Comparison of ENCODE assay signal across 13 cellular contexts in genomic region chr10:46558411-46559185, GRCh38. TPM values are rescaled to one million over a fixed set of nuclear protein-coding genes. Genes with fewer than 3 reads are reported as not detected.
DNase-seq lines count a peak whose midpoint lies in the region; ATAC-seq, FAIRE-seq and TF ChIP-seq lines count a peak whose summit lies in the region.
"Had no signal": no experiment of that assay in that cellular context is flagged by ENCODE, and none has a peak within 500 bp of the region (broad histone marks: within the 10 kb centered on the region; RNA-seq: fewer than 3 reads in every experiment).

No MANE protein-coding gene starts in this region.

- H3K4me3 ChIP-seq in kidney (ENCODE audit: low read length in 2 of 2): no peak overlapping the region
- H3K4me3 ChIP-seq in sigmoid colon: no peak overlapping the region
- H3K4me3 ChIP-seq: PC-9 had no signal

- no peak for ATAC-seq in activated CD8-positive, alpha-beta T cell treated with anti-CD3 and anti-CD28 coated beads, Interleukin-2, amount 10 ng/mL, durations not matched to agents 7 days and 5 days
- ATAC-seq in activated CD8-positive, alpha-beta T cell treated with anti-CD3 and anti-CD28 coated beads for 36 hours: no peak
- ATAC-seq in GM18873 (IDR thresholded peaks at IDR 0.05; ENCODE audit: low FRiP score, unreplicated experiment): no peak

- H3K9me3 ChIP-seq in kidney (ENCODE audit: control insufficient read depth in 1 of 2, low read length in 2 of 2) (no peaks in the 10 kb centered on the region), sigmoid colon (no peaks in the 10 kb centered on the region)

- TF ChIP-seq CTCF in activated CD8-positive, alpha-beta T cell treated with anti-CD3 and anti-CD28 coated beads for 36 hours (IDR thresholded peaks at IDR 0.05): no peak
- no peak for TF ChIP-seq CTCF in kidney (IDR thresholded peaks at IDR 0.05; ENCODE audit: borderline replicate concordance, extremely low read depth, insufficient read depth)
- TF ChIP-seq CTCF in sigmoid colon (IDR thresholded peaks at IDR 0.05): no peak

- TF ChIP-seq POLR2A in sigmoid colon (IDR thresholded peaks at IDR 0.05): no peak

- no peak overlapping the region for H3K9ac ChIP-seq in kidney (ENCODE audit: low read length in 2 of 2)

- no peaks in the 10 kb centered on the region for H3K36me3 Mint-ChIP-seq in activated CD8-positive, alpha-beta T cell treated with anti-CD3 and anti-CD28 coated beads, Interleukin-2, amount 10 ng/mL, durations not matched to agents 7 days and 5 days (ENCODE audit: low read depth)
- H3K36me3 Mint-ChIP-seq in activated CD8-positive, alpha-beta T cell treated with anti-CD3 and anti-CD28 coated beads for 36 hours (ENCODE audit: low read depth): no peaks in the 10 kb centered on the region
- H3K36me3 Mint-ChIP-seq in activated T-helper 1 cell treated with anti-CD3 and anti-CD28 coated beads, Interleukin-12 subunit alpha, Interleukin-12 subunit beta, Interleukin-2, Interleukin-4 antibody, amounts not matched to agents 30 ng/mL and 10 ng/mL and 1 ng/mL, durations not matched to agents 14 hours and 24 hours and 36 hours (ENCODE audit: low read depth): no peaks in the 10 kb centered on the region

- H3K27me3 ChIP-seq in sigmoid colon: peaks cover 22 to 54% (median 31%) of the 10 kb centered on the region in 3 donors

- peaks cover 0 to 2% of the 10 kb centered on the region in 2 donors for H3K4me1 ChIP-seq in kidney (ENCODE audit: control insufficient read depth in 1 of 2, insufficient read depth in 1 of 2, low read depth in 1 of 2, low read length in 2 of 2)
- H3K4me1 ChIP-seq in sigmoid colon: peaks cover 0 to 13% (median 12%) of the 10 kb centered on the region in 4 donors

- CTCF ChIA-PET in activated CD8-positive, alpha-beta T cell treated with anti-CD3 and anti-CD28 coated beads, Interleukin-2, amount 10 ng/mL, durations not matched to agents 7 days and 5 days (lab: Charles Lee): no interaction called here
- CTCF ChIA-PET in activated CD8-positive, alpha-beta T cell treated with anti-CD3 and anti-CD28 coated beads for 36 hours (lab: Charles Lee): interaction anchor here (0.8 to 1.0 kb wide), 2 partner anchors 10 to 329 kb away, joined by 3 read pairs; no protein-coding TSS in a partner anchor

- TF ChIP-seq EP300 in sigmoid colon (IDR thresholded peaks at IDR 0.05): no peak

- intact Hi-C loops in activated CD8-positive, alpha-beta T cell treated with anti-CD3 and anti-CD28 coated beads for 36 hours (cut with micrococcal nuclease): no loop called here
- intact Hi-C loops in kidney (cut with DNase I) (no loop called here), sigmoid colon (cut with DNase I) (no loop called here)
- intact Hi-C loops in activated T-helper 1 cell treated with anti-CD3 and anti-CD28 coated beads, Interleukin-12 subunit alpha, Interleukin-12 subunit beta, Interleukin-2, Interleukin-4 antibody, amounts not matched to agents 30 ng/mL and 10 ng/mL and 1 ng/mL, durations not matched to agents 14 hours and 24 hours and 36 hours (cut with micrococcal nuclease): no loop called here

- POLR2A ChIA-PET in activated CD8-positive, alpha-beta T cell treated with anti-CD3 and anti-CD28 coated beads, Interleukin-2, amount 10 ng/mL, durations not matched to agents 7 days and 5 days (lab: Charles Lee): no interaction called here
- POLR2A ChIA-PET in activated CD8-positive, alpha-beta T cell treated with anti-CD3 and anti-CD28 coated beads for 36 hours (lab: Charles Lee): interaction anchor here (0.6 kb wide), 1 partner anchor 1302 kb away, joined by 3 read pairs; no protein-coding TSS in a partner anchor

- WGBS in sigmoid colon, 2 donors: 59 to 79% methylated on average over 9 of the region's 9 CpGs

- no peaks in the 10 kb centered on the region for H3K9me3 Mint-ChIP-seq in activated CD8-positive, alpha-beta T cell treated with anti-CD3 and anti-CD28 coated beads, Interleukin-2, amount 10 ng/mL, durations not matched to agents 7 days and 5 days (ENCODE audit: insufficient read depth)
- H3K9me3 Mint-ChIP-seq in activated CD8-positive, alpha-beta T cell treated with anti-CD3 and anti-CD28 coated beads for 36 hours: no peaks in the 10 kb centered on the region
- H3K9me3 Mint-ChIP-seq in activated T-helper 1 cell treated with anti-CD3 and anti-CD28 coated beads, Interleukin-12 subunit alpha, Interleukin-12 subunit beta, Interleukin-2, Interleukin-4 antibody, amounts not matched to agents 30 ng/mL and 10 ng/mL and 1 ng/mL, durations not matched to agents 14 hours and 24 hours and 36 hours: no peaks in the 10 kb centered on the region
- H3K9me3 Mint-ChIP-seq: T-helper 1 cell treated with Interleukin-12 subunit alpha and Interleukin-12 subunit beta and Interleukin-4 antibody, amounts not matched to agents 30 μg/mL and 1 μg/mL, for 36 hours had no signal

- DNase-seq in activated CD8-positive, alpha-beta T cell treated with anti-CD3 and anti-CD28 coated beads, Interleukin-2, amount 10 ng/mL, durations not matched to agents 7 days and 5 days: peak; percentile 16
- no peak for DNase-seq in activated CD8-positive, alpha-beta T cell treated with anti-CD3 and anti-CD28 coated beads for 36 hours
- peak; percentile 64 for DNase-seq in NCI-H510A treated with DMSO at 0.1 percent for 48 hours (lab: John Stamatoyannopoulos, UW)
- peak; percentile 64 for DNase-seq in kidney
- peak; percentile 62 for DNase-seq in sigmoid colon
- DNase-seq in hypothalamus (lab: John Stamatoyannopoulos, UW): no peak
- no peak for DNase-seq in activated T-helper 1 cell treated with anti-CD3 and anti-CD28 coated beads, Interleukin-12 subunit alpha, Interleukin-12 subunit beta, Interleukin-2, Interleukin-4 antibody, amounts not matched to agents 30 ng/mL and 10 ng/mL and 1 ng/mL, durations not matched to agents 14 hours and 24 hours and 36 hours (ENCODE audit: low spot score)
- DNase-seq: NCI-H1436 treated with DMSO at 0.1 percent for 48 hours had no signal

- no peak for FAIRE-seq in kidney (lab: Jason Lieb, UNC)
- FAIRE-seq: keratinocyte had no signal

- peaks cover 3% of the 10 kb centered on the region for H3K4me1 Mint-ChIP-seq in activated CD8-positive, alpha-beta T cell treated with anti-CD3 and anti-CD28 coated beads, Interleukin-2, amount 10 ng/mL, durations not matched to agents 7 days and 5 days (ENCODE audit: low read depth)
- peaks cover 4% of the 10 kb centered on the region for H3K4me1 Mint-ChIP-seq in activated CD8-positive, alpha-beta T cell treated with anti-CD3 and anti-CD28 coated beads for 36 hours (ENCODE audit: low read depth)
- no peaks in the 10 kb centered on the region for H3K4me1 Mint-ChIP-seq in activated T-helper 1 cell treated with anti-CD3 and anti-CD28 coated beads, Interleukin-12 subunit alpha, Interleukin-12 subunit beta, Interleukin-2, Interleukin-4 antibody, amounts not matched to agents 30 ng/mL and 10 ng/mL and 1 ng/mL, durations not matched to agents 14 hours and 24 hours and 36 hours (ENCODE audit: low read depth)

- H3K27ac Mint-ChIP-seq in activated CD8-positive, alpha-beta T cell treated with anti-CD3 and anti-CD28 coated beads, Interleukin-2, amount 10 ng/mL, durations not matched to agents 7 days and 5 days: no peak overlapping the region
- H3K27ac Mint-ChIP-seq in activated CD8-positive, alpha-beta T cell treated with anti-CD3 and anti-CD28 coated beads for 36 hours: no peak overlapping the region
- H3K27ac Mint-ChIP-seq in activated T-helper 1 cell treated with anti-CD3 and anti-CD28 coated beads, Interleukin-12 subunit alpha, Interleukin-12 subunit beta, Interleukin-2, Interleukin-4 antibody, amounts not matched to agents 30 ng/mL and 10 ng/mL and 1 ng/mL, durations not matched to agents 14 hours and 24 hours and 36 hours: no peak overlapping the region
- H3K27ac Mint-ChIP-seq: T-helper 1 cell treated with Interleukin-12 subunit alpha and Interleukin-12 subunit beta and Interleukin-4 antibody, amounts not matched to agents 30 μg/mL and 1 μg/mL, for 36 hours had no signal

- no peak overlapping the region for H3K4me3 Mint-ChIP-seq in activated CD8-positive, alpha-beta T cell treated with anti-CD3 and anti-CD28 coated beads, Interleukin-2, amount 10 ng/mL, durations not matched to agents 7 days and 5 days
- H3K4me3 Mint-ChIP-seq in activated CD8-positive, alpha-beta T cell treated with anti-CD3 and anti-CD28 coated beads for 36 hours: no peak overlapping the region
- H3K4me3 Mint-ChIP-seq in activated T-helper 1 cell treated with anti-CD3 and anti-CD28 coated beads, Interleukin-12 subunit alpha, Interleukin-12 subunit beta, Interleukin-2, Interleukin-4 antibody, amounts not matched to agents 30 ng/mL and 10 ng/mL and 1 ng/mL, durations not matched to agents 14 hours and 24 hours and 36 hours: no peak overlapping the region
- H3K4me3 Mint-ChIP-seq: T-helper 1 cell treated with Interleukin-12 subunit alpha and Interleukin-12 subunit beta and Interleukin-4 antibody, amounts not matched to agents 30 μg/mL and 1 μg/mL, for 36 hours had no signal

- peaks cover 24% of the 10 kb centered on the region for H3K27me3 Mint-ChIP-seq in activated CD8-positive, alpha-beta T cell treated with anti-CD3 and anti-CD28 coated beads, Interleukin-2, amount 10 ng/mL, durations not matched to agents 7 days and 5 days (ENCODE audit: low read depth)
- peaks cover 6% of the 10 kb centered on the region for H3K27me3 Mint-ChIP-seq in activated CD8-positive, alpha-beta T cell treated with anti-CD3 and anti-CD28 coated beads for 36 hours
- H3K27me3 Mint-ChIP-seq in activated T-helper 1 cell treated with anti-CD3 and anti-CD28 coated beads, Interleukin-12 subunit alpha, Interleukin-12 subunit beta, Interleukin-2, Interleukin-4 antibody, amounts not matched to agents 30 ng/mL and 10 ng/mL and 1 ng/mL, durations not matched to agents 14 hours and 24 hours and 36 hours (ENCODE audit: insufficient read depth): peaks cover 6% of the 10 kb centered on the region

- H3K27ac ChIP-seq in kidney (ENCODE audit: low read depth in 2 of 2, low read length in 2 of 2): no peak overlapping the region
- no peak overlapping the region for H3K27ac ChIP-seq in sigmoid colon
- H3K27ac ChIP-seq: PC-9 had no signal

- no peaks in the 10 kb centered on the region for H3K36me3 ChIP-seq in kidney (ENCODE audit: control insufficient read depth in 1 of 2, insufficient read depth in 2 of 2, low read length in 2 of 2)
- no peaks in the 10 kb centered on the region for H3K36me3 ChIP-seq in sigmoid colon

RNA-seq across cellular contexts. Expression of gene GPRIN2, which starts 2.1 kb away (rescaled TPM):
- not detected for total RNA-seq in activated CD8-positive, alpha-beta T cell treated with anti-CD3 and anti-CD28 coated beads, Interleukin-2, amount 10 ng/mL, durations not matched to agents 7 days and 5 days
- total RNA-seq in activated CD8-positive, alpha-beta T cell treated with anti-CD3 and anti-CD28 coated beads for 36 hours: not detected
- total RNA-seq in kidney (12.6 TPM), sigmoid colon (1 to 10 TPM in 1 of 4 donors, under 1 TPM in 2, not detected in 1; 0.16 to 1.4 (median 0.27) TPM)
- polyA plus RNA-seq in kidney (ENCODE audit: insufficient read depth, low read depth, low replicate concordance) (8.5 TPM), sigmoid colon (10 to 100 TPM; 21.7 to 30.0 (median 21.8) TPM)
- not detected in 2 replicates for total RNA-seq in activated T-helper 1 cell treated with anti-CD3 and anti-CD28 coated beads, Interleukin-12 subunit alpha, Interleukin-12 subunit beta, Interleukin-2, Interleukin-4 antibody, amounts not matched to agents 30 ng/mL and 10 ng/mL and 1 ng/mL, durations not matched to agents 14 hours and 24 hours and 36 hours
- total RNA-seq: osteoblast had no signal

RNA-seq across cellular contexts. Expression of gene SYT15, which starts 20.3 kb away (rescaled TPM):
- total RNA-seq in activated CD8-positive, alpha-beta T cell treated with anti-CD3 and anti-CD28 coated beads, Interleukin-2, amount 10 ng/mL, durations not matched to agents 7 days and 5 days: 1 to 10 TPM in 1 of 2 experiments, under 1 TPM in 1; 0.55 to 1.0 TPM
- under 1 TPM; 0.59 to 0.98 TPM for total RNA-seq in activated CD8-positive, alpha-beta T cell treated with anti-CD3 and anti-CD28 coated beads for 36 hours
- total RNA-seq in kidney (12.7 TPM), sigmoid colon (1 to 10 TPM in 2 of 4 donors, under 1 TPM in 2; 0.81 to 1.4 (median 1.0) TPM)
- polyA plus RNA-seq in kidney (ENCODE audit: insufficient read depth, low read depth, low replicate concordance) (2.1 TPM), sigmoid colon (1 to 10 TPM; 1.2 to 1.7 (median 1.2) TPM)
- 0.96 and 1.5 TPM in 2 replicates for total RNA-seq in activated T-helper 1 cell treated with anti-CD3 and anti-CD28 coated beads, Interleukin-12 subunit alpha, Interleukin-12 subunit beta, Interleukin-2, Interleukin-4 antibody, amounts not matched to agents 30 ng/mL and 10 ng/mL and 1 ng/mL, durations not matched to agents 14 hours and 24 hours and 36 hours

Comparison
In these comparisons a context has a peak if more than half of its experiments do, and no peak if none do; other contexts are left out.
1. DNase-seq: peak in activated CD8-positive, alpha-beta T cell treated with anti-CD3 and anti-CD28 coated beads, Interleukin-2, amount 10 ng/mL, durations not matched to agents 7 days and 5 days (single experiment), NCI-H510A treated with DMSO at 0.1 percent for 48 hours (single experiment), kidney (single experiment) and sigmoid colon (single experiment); none in activated CD8-positive, alpha-beta T cell treated with anti-CD3 and anti-CD28 coated beads for 36 hours (single experiment), hypothalamus (0 of 51) and activated T-helper 1 cell treated with anti-CD3 and anti-CD28 coated beads, Interleukin-12 subunit alpha, Interleukin-12 subunit beta, Interleukin-2, Interleukin-4 antibody, amounts not matched to agents 30 ng/mL and 10 ng/mL and 1 ng/mL, durations not matched to agents 14 hours and 24 hours and 36 hours (single experiment).